ENCODE assay signal across 8 cellular contexts in the genomic region with DNA sequence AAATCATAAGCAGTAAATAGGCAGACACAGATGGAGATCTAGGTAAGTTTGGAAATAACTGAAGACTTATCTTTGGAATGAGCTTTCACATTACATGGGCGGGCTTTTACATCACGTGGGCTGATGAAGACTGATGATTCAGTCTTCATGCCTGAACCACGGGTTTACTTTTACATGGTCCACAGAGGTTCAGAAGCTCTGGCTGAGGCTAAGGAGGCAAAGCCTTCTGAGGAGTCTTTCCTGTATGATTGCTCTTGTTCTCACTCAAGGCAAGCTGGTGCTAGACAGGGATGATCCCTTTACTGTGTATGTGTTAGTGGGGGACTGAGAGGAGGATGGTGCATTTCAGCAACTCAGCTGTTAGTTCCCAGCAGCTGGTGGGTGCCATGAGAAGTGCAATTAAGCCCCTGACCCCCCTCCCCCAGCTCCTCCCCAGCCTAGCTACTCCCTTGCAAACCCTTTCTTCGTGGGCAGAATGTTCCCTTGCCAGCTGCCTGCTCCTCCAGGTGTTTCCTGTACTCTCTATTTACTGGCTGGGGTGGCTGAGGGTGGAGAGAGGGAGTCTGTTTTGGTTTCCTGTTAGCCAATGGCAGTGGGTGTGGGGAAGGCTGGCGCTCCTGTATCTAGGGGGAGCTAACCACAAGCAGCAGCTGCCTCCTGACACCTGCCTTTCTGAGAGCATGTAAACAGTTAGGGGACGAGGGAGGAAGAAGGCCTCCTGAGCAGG. TPM values are rescaled to one million over a fixed set of nuclear protein-coding genes. Genes with fewer than 3 reads are reported as not detected.
DNase-seq lines count a peak whose midpoint lies in the region; ATAC-seq and TF ChIP-seq lines count a peak whose summit lies in the region.

No MANE protein-coding gene starts in this region.

- peak overlapping the region; percentile 76 to 92 for H3K27ac Mint-ChIP-seq in activated naive CD4-positive, alpha-beta T cell treated with anti-CD3 and anti-CD28 coated beads, Interleukin-2, amount 50 U/mL, for 72 hours

- peaks cover 69 to 77% of the 10 kb centered on the region in 2 donors for H3K4me1 ChIP-seq in thyroid gland

- no peaks in the 10 kb centered on the region for H3K36me3 Mint-ChIP-seq in activated naive CD4-positive, alpha-beta T cell treated with anti-CD3 and anti-CD28 coated beads, Interleukin-2, amount 50 U/mL, for 72 hours

- intact Hi-C loops in thyroid gland (cut with DNase I) = no loop called here

- no peak overlapping the region for H3K4me3 ChIP-seq in thyroid gland (replicated peaks in 1 of 3)

- H3K27ac ChIP-seq in thyroid gland = peak overlapping the region in 2 of 3 donors; percentile 51 to 97

- ATAC-seq in GM19467 (IDR thresholded peaks at IDR 0.05; ENCODE audit: unreplicated experiment) (peak; percentile 56), HG03520 (IDR thresholded peaks at IDR 0.05; ENCODE audit: unreplicated experiment) (peak; percentile 49)
- peak; percentile 55 for ATAC-seq in activated naive CD4-positive, alpha-beta T cell treated with anti-CD3 and anti-CD28 coated beads, Interleukin-2, amount 50 U/mL, for 72 hours

- no peaks in the 10 kb centered on the region for H3K27me3 ChIP-seq in thyroid gland

- no peak for TF ChIP-seq CTCF in thyroid gland (IDR thresholded peaks at IDR 0.05)

- no peaks in the 10 kb centered on the region for H3K9me3 Mint-ChIP-seq in activated naive CD4-positive, alpha-beta T cell treated with anti-CD3 and anti-CD28 coated beads, Interleukin-2, amount 50 U/mL, for 72 hours

- H3K9me3 ChIP-seq in thyroid gland = no peaks in the 10 kb centered on the region

- no peak for TF ChIP-seq POLR2A in thyroid gland (IDR thresholded peaks at IDR 0.05)

- DNase-seq in DMS53 treated with DMSO at 0.1 percent for 48 hours (lab: John Stamatoyannopoulos, UW; ENCODE audit: unreplicated experiment) = peak; percentile 98
- DNase-seq in NCI-H82 treated with DMSO at 0.1 percent for 48 hours (lab: John Stamatoyannopoulos, UW; ENCODE audit: unreplicated experiment) = peak; percentile 82
- DNase-seq in activated naive CD4-positive, alpha-beta T cell treated with anti-CD3 and anti-CD28 coated beads, Interleukin-2, amount 50 U/mL, for 72 hours (ENCODE audit: low spot score in 2 of 2) = peak in 1 of 2 donors; percentile 48
- DNase-seq in islet precursor cell = peak; percentile 78
- peak; percentile 40 to 50 for DNase-seq in thyroid gland
- DNase-seq in HuH-7 (ENCODE audit: low spot score) = no peak

- 52 to 60% methylated on average over 6 of the region's 6 CpGs for WGBS in thyroid gland, 2 donors

- no peaks in the 10 kb centered on the region for H3K36me3 ChIP-seq in thyroid gland

RNA-seq across cellular contexts. Expression of a gene that starts 15.4 kb away (rescaled TPM):
- 100 to 1,000 TPM in 1 of 2 donors, 10 to 100 TPM in 1; 87.2 to 185 TPM for total RNA-seq in activated naive CD4-positive, alpha-beta T cell treated with anti-CD3 and anti-CD28 coated beads, Interleukin-2, amount 50 U/mL, for 72 hours
- total RNA-seq in thyroid gland = 10 to 100 TPM; 41.9 to 82.1 (median 51.9) TPM

RNA-seq across cellular contexts. Expression of a gene that starts 30.2 kb away (rescaled TPM):
- total RNA-seq in activated naive CD4-positive, alpha-beta T cell treated with anti-CD3 and anti-CD28 coated beads, Interleukin-2, amount 50 U/mL, for 72 hours = 1 to 10 TPM in 1 of 2 donors, under 1 TPM in 1; 0.68 to 1.4 TPM
- total RNA-seq in thyroid gland = 100 to 1,000 TPM in 3 of 4 donors, 10 to 100 TPM in 1; 67.7 to 173 (median 111) TPM

Comparison
In these comparisons a context has a peak if more than half of its experiments do, and no peak if none do; other contexts are left out.
1. RNA of a gene that starts 30.2 kb away (total RNA-seq): 67.7 to 173 TPM in thyroid gland; 0.68 to 1.4 TPM in activated naive CD4-positive, alpha-beta T cell treated with anti-CD3 and anti-CD28 coated beads, Interleukin-2, amount 50 U/mL, for 72 hours; every median in the first group is over 10 times any median in the second.
2. Peak in every context shown above with its lines, with median percentiles within 50 percentile points of each other: ATAC-seq.